Comparison of ENCODE assay signal across 1 cellular context in genomic region chr12:3432176-3432742, GRCh38.
TF ChIP-seq lines count a peak whose summit lies in the region.

No MANE protein-coding gene starts in this region.

TF ChIP-seq in GM12878, 131 proteins besides CTCF, POLR2A, EP300 and RAD21 (continued from another document):
- TF ChIP-seq CUX1 (IDR thresholded peaks at IDR 0.05; ENCODE audit: insufficient replicate concordance, low read depth, low read length), result no peak
- no peak for TF ChIP-seq ZNF217 (IDR thresholded peaks at IDR 0.05)
- no peak for TF ChIP-seq HDAC6 (IDR thresholded peaks at IDR 0.05; ENCODE audit: unreplicated experiment)
- no peak for TF ChIP-seq ZNF687 (IDR thresholded peaks at IDR 0.05)
- TF ChIP-seq PBX3 (IDR thresholded peaks at IDR 0.05; ENCODE audit: insufficient replicate concordance, low read depth, low read length), result no peak
- no peak for TF ChIP-seq PML (IDR thresholded peaks at IDR 0.05; ENCODE audit: low read length)
- TF ChIP-seq ZNF592 (IDR thresholded peaks at IDR 0.05), result no peak
- TF ChIP-seq STAT3 (IDR thresholded peaks at IDR 0.05; ENCODE audit: low read depth, low read length), result no peak
- TF ChIP-seq RB1 (IDR thresholded peaks at IDR 0.05; ENCODE audit: borderline replicate concordance), result no peak
- TF ChIP-seq STAT1 (conservative IDR thresholded peaks at IDR 0.05), result no peak
- no peak for TF ChIP-seq TCF3 (IDR thresholded peaks at IDR 0.05; ENCODE audit: borderline replicate concordance, insufficient read depth, low read depth, low read length)
- no peak for TF ChIP-seq NR2C2 (IDR thresholded peaks at IDR 0.05; ENCODE audit: borderline replicate concordance, control insufficient read depth, insufficient read length, low read depth)
